26 cellular contexts compared by ENCODE assay signal in genomic region chr18:54396755-54397154, GRCh38. TPM values are rescaled to one million over a fixed set of nuclear protein-coding genes. Genes with fewer than 3 reads are reported as not detected.
"Had no signal": no experiment of that assay in that cellular context is flagged by ENCODE, and none has a peak within 500 bp of the region (broad histone marks: within the 10 kb centered on the region; RNA-seq: fewer than 3 reads in every experiment).

No MANE protein-coding gene starts in this region.

- ATAC-seq: esophagus mucosa, heart left ventricle, left colon, left ventricle myocardium superior, pancreas, right cardiac atrium, upper lobe of right lung had no signal

- H3K4me1 Mint-ChIP-seq: naive B cell, nephron had no signal

- FAIRE-seq: endometrium, frontal cortex, small intestine had no signal

- H3K27ac Mint-ChIP-seq: naive B cell; nephron; progenitor cell of endocrine pancreas; stimulated activated naive CD8-positive, alpha-beta T cell treated with anti-CD3 and anti-CD28 coated beads, Interleukin-15, Interleukin-2, amounts not matched to agents 100 ng/mL and 50 ng/mL, for 24 hours had no signal

- DNase-seq: effector memory CD4-positive, alpha-beta T cell; heart left ventricle; hippocampal formation; left colon; left ventricle myocardium superior; mesendoderm; naive B cell; occipital lobe; pancreas; right cardiac atrium; small intestine; stimulated activated CD4-positive, alpha-beta T cell treated with anti-CD3 and anti-CD28 coated beads, Interleukin-12 subunit alpha, Interleukin-12 subunit beta, amount 100 ng/mL, for 4 hours; stimulated activated CD4-positive, alpha-beta T cell treated with anti-CD3 and anti-CD28 coated beads, Interleukin-2, amount 100 ng/mL, for 48 hours; tibial artery; upper lobe of right lung had no signal

- H3K4me3 Mint-ChIP-seq: naive B cell; nephron; stimulated activated naive CD8-positive, alpha-beta T cell treated with anti-CD3 and anti-CD28 coated beads, Interleukin-15, Interleukin-2, amounts not matched to agents 100 ng/mL and 50 ng/mL, for 24 hours had no signal

- H3K36me3 Mint-ChIP-seq: naive B cell had no signal

- H3K9me3 ChIP-seq: heart left ventricle, pancreas, tibial artery, upper lobe of right lung, vagina had no signal

- H3K4me3 ChIP-seq: heart left ventricle, lung, pancreas, tibial artery, upper lobe of right lung, vagina had no signal

- H3K27me3 Mint-ChIP-seq: progenitor cell of endocrine pancreas had no signal

- H3K27ac ChIP-seq: heart left ventricle, pancreas, tibial artery, upper lobe of right lung, vagina had no signal

RNA-seq across cellular contexts. Expression of gene STARD6, which starts 39.1 kb away (rescaled TPM):
- total RNA-seq: esophagus mucosa, glomerular endothelial cell, heart left ventricle, kidney epithelial cell, left colon, left ventricle myocardium superior, lung, occipital lobe, pancreas, progenitor cell of endocrine pancreas, right cardiac atrium, temporal lobe, upper lobe of right lung, vagina had no signal
- polyA plus RNA-seq: heart left ventricle, pancreas, right cardiac atrium, small intestine had no signal
